33 cellular contexts compared by ENCODE assay signal in the genomic region with DNA sequence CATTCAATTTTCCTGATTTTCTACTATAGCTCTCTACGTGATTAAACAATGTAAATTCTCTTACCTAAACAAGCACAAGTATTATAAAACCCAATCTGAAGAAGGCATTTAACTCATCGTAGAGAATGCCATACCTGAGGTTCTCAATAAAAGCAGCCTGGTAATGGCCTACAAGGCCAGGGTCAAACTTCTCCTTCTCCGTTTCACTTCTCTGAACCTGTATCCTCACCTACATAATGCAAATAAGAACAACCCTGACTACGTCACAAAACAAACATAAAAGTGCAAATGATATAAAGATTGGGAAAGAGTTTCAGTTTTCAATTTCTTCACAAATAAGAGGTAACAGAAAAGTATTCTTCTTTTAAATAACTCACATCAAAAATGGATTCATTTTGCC. TPM values are rescaled to one million over a fixed set of nuclear protein-coding genes. Genes with fewer than 3 reads are reported as not detected.
A peak's percentile ranks its signal among the peaks of the same experiment; 100 is the strongest.
DNase-seq lines count a peak whose midpoint lies in the region; ATAC-seq, FAIRE-seq and TF ChIP-seq lines count a peak whose summit lies in the region.
"Had no signal": no experiment of that assay in that cellular context is flagged by ENCODE, and none has a peak within 500 bp of the region (broad histone marks: within the 10 kb centered on the region; RNA-seq: fewer than 3 reads in every experiment).

No MANE protein-coding gene starts in this region.

- H3K9me3 ChIP-seq in OCI-LY7 (ENCODE audit: low read length) = no peaks in the 10 kb centered on the region
- H3K9me3 ChIP-seq in pancreas = no peaks in the 10 kb centered on the region
- no peaks in the 10 kb centered on the region for H3K9me3 ChIP-seq in gastrocnemius medialis
- no peaks in the 10 kb centered on the region for H3K9me3 ChIP-seq in right cardiac atrium (ENCODE audit: control insufficient read depth, low read length)
- H3K9me3 ChIP-seq: adrenal gland, body of pancreas, ovary, spleen, suprapubic skin had no signal

- H3K36me3 ChIP-seq in OCI-LY7 (ENCODE audit: insufficient read depth, low read length) = peaks cover 4% of the 10 kb centered on the region
- H3K36me3 ChIP-seq in pancreas = no peaks in the 10 kb centered on the region
- no peaks in the 10 kb centered on the region for H3K36me3 ChIP-seq in gastrocnemius medialis
- H3K36me3 ChIP-seq: adrenal gland, ovary, suprapubic skin had no signal

- TF ChIP-seq CTCF in OCI-LY7 (conservative IDR thresholded peaks at IDR 0.05; ENCODE audit: low read length) = no peak
- TF ChIP-seq CTCF in pancreas (IDR thresholded peaks at IDR 0.05) = no peak
- no peak for TF ChIP-seq CTCF in gastrocnemius medialis (IDR thresholded peaks at IDR 0.05 in 4 of 5, conservative IDR thresholded peaks at IDR 0.05 in 1 of 5)

- DNase-seq in OCI-LY7 (ENCODE audit: low spot score) (no peak), pancreas (no peak), gastrocnemius medialis (no peak), H4 (ENCODE audit: low spot score) (no peak), right cardiac atrium (no peak)
- DNase-seq: activated CD4-positive, alpha-beta T cell treated with anti-CD3 and anti-CD28 coated beads, Interleukin-2, amount 10 ng/mL, durations not matched to agents 24 days and 14 days; activated CD8-positive, alpha-beta memory T cell treated with anti-CD3 and anti-CD28 coated beads, Interleukin-2, amount 10 ng/mL, durations not matched to agents 7 days and 5 days; activated naive CD4-positive, alpha-beta T cell treated with Interleukin-2 at 50 U/mL for 16 hours; activated T-cell treated with anti-CD3 and anti-CD28 coated beads, Interleukin-2, amount 50 U/mL, for 72 hours; adrenal gland; body of pancreas; Calu3; cerebellar nuclear complex; IMR-90; left ventricle myocardium superior; NCI-H1092; NCI-H1694 treated with DMSO at 0.1 percent for 48 hours; NCI-H2171; NCI-H510A; ovary; PC-3; retina; Right ventricle myocardium superior; spleen; stimulated activated CD4-positive, alpha-beta T cell treated with anti-CD3 and anti-CD28 coated beads, Interleukin-4, amount 100 ng/mL, for 1 hour; T-helper 9 cell had no signal

- POLR2A ChIA-PET in OCI-LY7 (lab: Charles Lee) = interaction anchor here (0.9 to 1.6 kb wide), 3 partner anchors 10 to 23 kb away, joined by 4 to 6 read pairs (median 6); no protein-coding TSS in a partner anchor

- intact Hi-C loops in OCI-LY7 (cut with micrococcal nuclease; ENCODE audit: unreplicated experiment) = no loop called here
- intact Hi-C loops in pancreas (cut with DNase I) = no loop called here
- intact Hi-C loops in gastrocnemius medialis (cut with DNase I; ENCODE audit: low total_unique reads) = no loop called here
- intact Hi-C loops in right cardiac atrium (cut with DNase I) = no loop called here

- no peaks in the 10 kb centered on the region for H3K27me3 ChIP-seq in pancreas
- no peaks in the 10 kb centered on the region for H3K27me3 ChIP-seq in gastrocnemius medialis
- no peaks in the 10 kb centered on the region for H3K27me3 ChIP-seq in right cardiac atrium (ENCODE audit: control insufficient read depth, insufficient read depth)
- H3K27me3 ChIP-seq: adrenal gland, body of pancreas, ovary, spleen, suprapubic skin had no signal

- peaks cover 13% of the 10 kb centered on the region; the same call in 1 of the 2 replicates for H3K79me2 ChIP-seq in OCI-LY7 (ENCODE audit: insufficient read depth, low read depth, low read length)

- peaks cover 72% of the 10 kb centered on the region for H3K4me1 ChIP-seq in OCI-LY7 (ENCODE audit: insufficient read depth, low read length, poor library complexity, severe bottlenecking)
- H3K4me1 ChIP-seq in pancreas = peaks cover 0 to 6% (median 0%) of the 10 kb centered on the region in 3 donors
- no peaks in the 10 kb centered on the region for H3K4me1 ChIP-seq in gastrocnemius medialis
- H3K4me1 ChIP-seq in right cardiac atrium (ENCODE audit: control insufficient read depth, insufficient read depth, low read length) = no peaks in the 10 kb centered on the region
- H3K4me1 ChIP-seq: body of pancreas, suprapubic skin had no signal

- in situ Hi-C loops in gastrocnemius medialis (cut with MboI; ENCODE audit: low sequenced_read_pairs in 4 of 4) = no loop called here

- no TSS peak for BruUV-seq in OCI-LY7 (replicated peaks; lab: Mats Ljungman, UMichigan)

- H3K27ac ChIP-seq in OCI-LY7 (ENCODE audit: low read depth, low read length, poor library complexity, severe bottlenecking) (peak overlapping the region; percentile 51), pancreas (no peak overlapping the region), gastrocnemius medialis (no peak overlapping the region), right cardiac atrium (ENCODE audit: low read length) (no peak overlapping the region)
- H3K27ac ChIP-seq: adrenal gland, body of pancreas, C4-2B, ovary, spleen, suprapubic skin, VCaP had no signal

- ATAC-seq in GM18505 (IDR thresholded peaks at IDR 0.05; ENCODE audit: unreplicated experiment) (peak; percentile 40), HG02763 (IDR thresholded peaks at IDR 0.05; ENCODE audit: unreplicated experiment) (peak; percentile 36), pancreas (peak in 1 of 4 donors; percentile 13), gastrocnemius medialis (no peak), right cardiac atrium (no peak), GM18873 (IDR thresholded peaks at IDR 0.05; ENCODE audit: low FRiP score, unreplicated experiment) (no peak)
- ATAC-seq: activated CD8-positive, alpha-beta memory T cell treated with anti-CD3 and anti-CD28 coated beads, Interleukin-2, amount 10 ng/mL, durations not matched to agents 7 days and 5 days; activated T-cell treated with anti-CD3 and anti-CD28 coated beads, Interleukin-2, amount 50 U/mL, for 72 hours; body of pancreas; left ventricle myocardium superior; PC-3; stimulated activated effector memory CD8-positive, alpha-beta T cell treated with anti-CD3 and anti-CD28 coated beads, Interleukin-12 subunit alpha, Interleukin-12 subunit beta, amount 100 ng/mL, for 72 hours had no signal

- TF ChIP-seq POLR2A in GM18505 (IDR thresholded peaks at IDR 0.05; ENCODE audit: borderline replicate concordance, extremely low read depth, insufficient read depth, insufficient read length) = no peak
- no peak for TF ChIP-seq POLR2A in gastrocnemius medialis (IDR thresholded peaks at IDR 0.05)

- no peaks in the 10 kb centered on the region; the same call in 1 of the 2 replicates for H4K20me1 ChIP-seq in OCI-LY7 (ENCODE audit: insufficient read depth, low read length)

- FAIRE-seq in pancreas (lab: Jason Lieb, UNC) = peak; percentile 70

- H3K4me3 ChIP-seq in OCI-LY7 (ENCODE audit: low read depth, low read length, poor library complexity, severe bottlenecking) = no peak overlapping the region
- H3K4me3 ChIP-seq in pancreas = no peak overlapping the region
- H3K4me3 ChIP-seq in gastrocnemius medialis = no peak overlapping the region
- H3K4me3 ChIP-seq in right cardiac atrium (ENCODE audit: low read length) = no peak overlapping the region
- H3K4me3 ChIP-seq: adrenal gland, body of pancreas, ovary, spleen, suprapubic skin had no signal

- no peak overlapping the region for H2AFZ ChIP-seq in OCI-LY7 (ENCODE audit: low read length)

- 67 to 68% methylated on average over 4 of the region's 4 CpGs for WGBS in pancreas, 2 donors
- WGBS in right cardiac atrium = over 99% methylated on average over 4 of the region's 4 CpGs

- CTCF ChIA-PET in OCI-LY7 (lab: Charles Lee; ENCODE audit: unreplicated experiment) = no interaction called here

- no peaks in the 10 kb centered on the region for H3K9me2 ChIP-seq in OCI-LY7 (ENCODE audit: insufficient read depth, low read length)

- H3K4me2 ChIP-seq in OCI-LY7 (ENCODE audit: low read length) = peak overlapping the region; percentile 67; the same call in 1 of the 2 replicates

RNA-seq across cellular contexts. Expression of a gene that starts 55.6 kb away (rescaled TPM):
- total RNA-seq in OCI-LY7 (2014; rRNA removed; shearing (Covaris generic)) = 15.2 and 16.3 TPM in 2 replicates
- total RNA-seq in OCI-LY7 (2022) (40.3 and 47.0 TPM in 2 replicates), pancreas (1 to 10 TPM; 1.5 to 8.7 (median 3.3) TPM), gastrocnemius medialis (1 to 10 TPM; 1.7 to 6.7 (median 4.4) TPM), right cardiac atrium (1 to 10 TPM; 6.7 to 8.1 (median 6.8) TPM)
- polyA plus RNA-seq in pancreas (1 to 10 TPM; 1.1 to 1.6 TPM), right cardiac atrium (2.7 TPM)
- 2.9 and 3.0 TPM in 2 replicates for total RNA-seq in H4 (2014; rRNA removed; shearing (Covaris generic))

RNA-seq across cellular contexts. Expression of a gene that starts 56.0 kb away (rescaled TPM):
- 8.8 and 21.1 TPM in 2 replicates for total RNA-seq in OCI-LY7 (2014; rRNA removed; shearing (Covaris generic))
- 25.7 and 28.6 TPM in 2 replicates for total RNA-seq in OCI-LY7 (2022)
- total RNA-seq in pancreas = 10 to 100 TPM in 2 of 6 donors, 1 to 10 TPM in 4; 4.7 to 20.2 (median 8.7) TPM
- polyA plus RNA-seq in pancreas = 1 to 10 TPM; 3.3 to 8.8 TPM
- total RNA-seq in gastrocnemius medialis = 10 to 100 TPM in 3 of 4 donors, 1 to 10 TPM in 1; 7.2 to 31.2 (median 22.8) TPM
- 5.4 and 17.0 TPM in 2 replicates for total RNA-seq in H4 (2014; rRNA removed; shearing (Covaris generic))
- 10 to 100 TPM; 15.7 to 18.3 (median 17.0) TPM for total RNA-seq in right cardiac atrium
- 11.6 TPM for polyA plus RNA-seq in right cardiac atrium

Comparison
In these comparisons a context has a peak if more than half of its experiments do, and no peak if none do; other contexts are left out.
1. ATAC-seq: peak in GM18505 (single experiment) and HG02763 (single experiment); none in gastrocnemius medialis (0 of 2), right cardiac atrium (0 of 2) and GM18873 (single experiment).